In genomic region chr3:9260305-9260704, GRCh38 we compare ENCODE assay signal across 19 cellular contexts.
"Had no signal": no experiment of that assay in that cellular context is flagged by ENCODE, and none has a peak within 500 bp of the region (broad histone marks: within the 10 kb centered on the region; RNA-seq: fewer than 3 reads in every experiment).

No MANE protein-coding gene starts in this region.

- H3K9me3 ChIP-seq: MG63 had no signal

- DNase-seq: activated CD4-positive, alpha-beta T cell treated with anti-CD3 and anti-CD28 coated beads for 36 hours; activated CD4-positive, alpha-beta T cell treated with anti-CD3 and anti-CD28 coated beads, Interleukin-2, amount 50 U/mL, for 1 hour; activated CD8-positive, alpha-beta memory T cell treated with anti-CD3 and anti-CD28 coated beads, Interleukin-2, amount 50 U/mL, for 4 hours; activated CD8-positive, alpha-beta T cell treated with anti-CD3 and anti-CD28 coated beads for 36 hours; activated gamma-delta T cell treated with Interleukin-2 at 50 U/mL for 16 hours; activated naive CD4-positive, alpha-beta T cell treated with anti-CD3 and anti-CD28 coated beads, Interleukin-2, amount 10 ng/mL, durations not matched to agents 7 days and 5 days; activated naive CD8-positive, alpha-beta T cell treated with anti-CD3 and anti-CD28 coated beads for 36 hours; activated T-cell treated with anti-CD3 and anti-CD28 coated beads, Interleukin-2, amount 50 U/mL, for 72 hours; brain microvascular endothelial cell; MG63; NCI-H1105 treated with DMSO at 0.1 percent for 48 hours; NCI-H1930; NCI-H2227 treated with DMSO at 0.1 percent for 48 hours; NCI-H82; RPMI8226; T-helper 1 cell had no signal

- H3K4me3 ChIP-seq: cardiac muscle cell, MG63, SK-N-MC had no signal

- H3K27ac ChIP-seq: brain microvascular endothelial cell, cardiac muscle cell, SK-N-MC, VCaP had no signal

- H3K27me3 ChIP-seq: brain microvascular endothelial cell, cardiac muscle cell, MG63 had no signal

- H3K36me3 ChIP-seq: brain microvascular endothelial cell, cardiac muscle cell, MG63 had no signal
